Comparison of ENCODE assay signal across 1 cellular context in genomic region chr6:157849288-157850017, GRCh38.
TF ChIP-seq lines count a peak whose summit lies in the region.

No MANE protein-coding gene starts in this region.

TF ChIP-seq in IMR-90, 13 proteins besides CTCF, POLR2A, EP300 and RAD21 (continued from another document):
- TF ChIP-seq NFE2L2 (IDR thresholded peaks at IDR 0.05; ENCODE audit: low read depth, low read length) (no peak), SMC3 (IDR thresholded peaks at IDR 0.05; ENCODE audit: low read depth, low read length) (no peak), ELK1 (IDR thresholded peaks at IDR 0.05; ENCODE audit: borderline replicate concordance, low read depth, low read length) (no peak), CHD1 (IDR thresholded peaks at IDR 0.05; ENCODE audit: low read depth, low read length) (no peak), MXI1 (IDR thresholded peaks at IDR 0.05; ENCODE audit: borderline replicate concordance, low read depth, low read length) (no peak), RCOR1 (IDR thresholded peaks at IDR 0.05; ENCODE audit: insufficient replicate concordance, low read length) (no peak), BHLHE40 (IDR thresholded peaks at IDR 0.05; ENCODE audit: low read depth, low read length) (no peak)
